Comparison of ENCODE assay signal across 17 cellular contexts in genomic region chr15:43151688-43152087, GRCh38. TPM values are rescaled to one million over a fixed set of nuclear protein-coding genes. Genes with fewer than 3 reads are reported as not detected.
A peak's percentile ranks its signal among the peaks of the same experiment; 100 is the strongest.
DNase-seq lines count a peak whose midpoint lies in the region; ATAC-seq, FAIRE-seq and TF ChIP-seq lines count a peak whose summit lies in the region.
"Had no signal": no experiment of that assay in that cellular context is flagged by ENCODE, and none has a peak within 500 bp of the region (broad histone marks: within the 10 kb centered on the region; RNA-seq: fewer than 3 reads in every experiment).

No MANE protein-coding gene starts in this region.

- DNase-seq in activated naive CD4-positive, alpha-beta T cell treated with anti-CD3 and anti-CD28 coated beads, Interleukin-2, amount 10 ng/mL, durations not matched to agents 7 days and 5 days, result peak; percentile 23
- no peak for DNase-seq in activated naive CD4-positive, alpha-beta T cell treated with Interleukin-2 at 50 U/mL for 16 hours
- DNase-seq in H54 (ENCODE audit: insufficient read length, low spot score) (no peak), natural killer cell (no peak), midbrain (lab: John Stamatoyannopoulos, UW) (no peak)
- peak; percentile 26 for DNase-seq in activated T-helper 2 cell treated with anti-CD3 and anti-CD28 coated beads, Interferon-gamma antibody, Interleukin-2, Interleukin-4, amounts not matched to agents 10 μg/mL and 5 μg/mL and 100 μg/mL, durations not matched to agents 14 hours and 24 hours and 36 hours (ENCODE audit: low spot score)
- DNase-seq: activated CD4-positive, alpha-beta T cell treated with anti-CD3 and anti-CD28 coated beads for 4 hours; amniotic stem cell; erythroblast; NCI-H2171; NCI-H526 treated with DMSO at 0.1 percent for 48 hours; testis had no signal

- H3K9me3 Mint-ChIP-seq in activated naive CD4-positive, alpha-beta T cell treated with anti-CD3 and anti-CD28 coated beads, Interleukin-2, amount 10 ng/mL, durations not matched to agents 7 days and 5 days, result no peaks in the 10 kb centered on the region
- H3K9me3 Mint-ChIP-seq in activated T-helper 2 cell treated with anti-CD3 and anti-CD28 coated beads, Interferon-gamma antibody, Interleukin-2, Interleukin-4, amounts not matched to agents 10 μg/mL and 5 μg/mL and 100 μg/mL, durations not matched to agents 14 hours and 24 hours and 36 hours, result no peaks in the 10 kb centered on the region
- no peaks in the 10 kb centered on the region for H3K9me3 Mint-ChIP-seq in natural killer cell
- no peaks in the 10 kb centered on the region for H3K9me3 Mint-ChIP-seq in stimulated activated memory B cell treated with anti-CD40 and anti-IgM and Interleukin-4, amounts not matched to agents 10 μg/mL and 1 μg/mL and 100 μg/mL, for 72 hours
- H3K9me3 Mint-ChIP-seq: memory B cell, nephron had no signal

- H3K27me3 Mint-ChIP-seq in activated naive CD4-positive, alpha-beta T cell treated with anti-CD3 and anti-CD28 coated beads, Interleukin-2, amount 10 ng/mL, durations not matched to agents 7 days and 5 days, result no peaks in the 10 kb centered on the region
- no peaks in the 10 kb centered on the region for H3K27me3 Mint-ChIP-seq in activated T-helper 2 cell treated with anti-CD3 and anti-CD28 coated beads, Interferon-gamma antibody, Interleukin-2, Interleukin-4, amounts not matched to agents 10 μg/mL and 5 μg/mL and 100 μg/mL, durations not matched to agents 14 hours and 24 hours and 36 hours (ENCODE audit: low read depth)
- H3K27me3 Mint-ChIP-seq in natural killer cell (ENCODE audit: low read depth in 2 of 2), result no peaks in the 10 kb centered on the region
- H3K27me3 Mint-ChIP-seq in stimulated activated memory B cell treated with anti-CD40 and anti-IgM and Interleukin-4, amounts not matched to agents 10 μg/mL and 1 μg/mL and 100 μg/mL, for 72 hours, result no peaks in the 10 kb centered on the region
- H3K27me3 Mint-ChIP-seq: memory B cell had no signal

- H3K27ac Mint-ChIP-seq in activated naive CD4-positive, alpha-beta T cell treated with anti-CD3 and anti-CD28 coated beads, Interleukin-2, amount 10 ng/mL, durations not matched to agents 7 days and 5 days, result peak overlapping the region; percentile 43
- no peak overlapping the region for H3K27ac Mint-ChIP-seq in activated T-helper 2 cell treated with anti-CD3 and anti-CD28 coated beads, Interferon-gamma antibody, Interleukin-2, Interleukin-4, amounts not matched to agents 10 μg/mL and 5 μg/mL and 100 μg/mL, durations not matched to agents 14 hours and 24 hours and 36 hours
- H3K27ac Mint-ChIP-seq in natural killer cell, result peak overlapping the region in 1 of 2 donors; percentile 73
- H3K27ac Mint-ChIP-seq in stimulated activated memory B cell treated with anti-CD40 and anti-IgM and Interleukin-4, amounts not matched to agents 10 μg/mL and 1 μg/mL and 100 μg/mL, for 72 hours, result no peak overlapping the region
- H3K27ac Mint-ChIP-seq: memory B cell, nephron had no signal

- H3K4me3 Mint-ChIP-seq in activated naive CD4-positive, alpha-beta T cell treated with anti-CD3 and anti-CD28 coated beads, Interleukin-2, amount 10 ng/mL, durations not matched to agents 7 days and 5 days, result no peak overlapping the region
- no peak overlapping the region for H3K4me3 Mint-ChIP-seq in activated T-helper 2 cell treated with anti-CD3 and anti-CD28 coated beads, Interferon-gamma antibody, Interleukin-2, Interleukin-4, amounts not matched to agents 10 μg/mL and 5 μg/mL and 100 μg/mL, durations not matched to agents 14 hours and 24 hours and 36 hours (ENCODE audit: low read depth)
- no peak overlapping the region for H3K4me3 Mint-ChIP-seq in natural killer cell
- no peak overlapping the region for H3K4me3 Mint-ChIP-seq in stimulated activated memory B cell treated with anti-CD40 and anti-IgM and Interleukin-4, amounts not matched to agents 10 μg/mL and 1 μg/mL and 100 μg/mL, for 72 hours
- H3K4me3 Mint-ChIP-seq: memory B cell, nephron had no signal

- H3K36me3 Mint-ChIP-seq in activated naive CD4-positive, alpha-beta T cell treated with anti-CD3 and anti-CD28 coated beads, Interleukin-2, amount 10 ng/mL, durations not matched to agents 7 days and 5 days, result peaks cover 37% of the 10 kb centered on the region
- H3K36me3 Mint-ChIP-seq in activated T-helper 2 cell treated with anti-CD3 and anti-CD28 coated beads, Interferon-gamma antibody, Interleukin-2, Interleukin-4, amounts not matched to agents 10 μg/mL and 5 μg/mL and 100 μg/mL, durations not matched to agents 14 hours and 24 hours and 36 hours (ENCODE audit: low read depth), result peaks cover 67% of the 10 kb centered on the region
- peaks cover 15% of the 10 kb centered on the region for H3K36me3 Mint-ChIP-seq in natural killer cell
- peaks cover 40% of the 10 kb centered on the region for H3K36me3 Mint-ChIP-seq in stimulated activated memory B cell treated with anti-CD40 and anti-IgM and Interleukin-4, amounts not matched to agents 10 μg/mL and 1 μg/mL and 100 μg/mL, for 72 hours

- H3K4me1 Mint-ChIP-seq in activated naive CD4-positive, alpha-beta T cell treated with anti-CD3 and anti-CD28 coated beads, Interleukin-2, amount 10 ng/mL, durations not matched to agents 7 days and 5 days, result peaks cover 24% of the 10 kb centered on the region
- peaks cover 18% of the 10 kb centered on the region for H3K4me1 Mint-ChIP-seq in activated T-helper 2 cell treated with anti-CD3 and anti-CD28 coated beads, Interferon-gamma antibody, Interleukin-2, Interleukin-4, amounts not matched to agents 10 μg/mL and 5 μg/mL and 100 μg/mL, durations not matched to agents 14 hours and 24 hours and 36 hours (ENCODE audit: low read depth)
- H3K4me1 Mint-ChIP-seq in natural killer cell, result peaks cover 13 to 15% of the 10 kb centered on the region in 2 donors
- H3K4me1 Mint-ChIP-seq in stimulated activated memory B cell treated with anti-CD40 and anti-IgM and Interleukin-4, amounts not matched to agents 10 μg/mL and 1 μg/mL and 100 μg/mL, for 72 hours, result peaks cover 6% of the 10 kb centered on the region
- H3K4me1 Mint-ChIP-seq: nephron had no signal

- ATAC-seq in natural killer cell (peak in 2 of 3 donors; percentile 44 to 67), HG03442 (IDR thresholded peaks at IDR 0.05; ENCODE audit: unreplicated experiment) (no peak)
- ATAC-seq in stimulated activated memory B cell treated with anti-CD40 and anti-IgM and Interleukin-4, amounts not matched to agents 10 μg/mL and 1 μg/mL and 100 μg/mL, for 72 hours, result no peak
- ATAC-seq: sciatic nerve had no signal

- TF ChIP-seq POLR2A in H54 (IDR thresholded peaks at IDR 0.05; ENCODE audit: low read depth, low read length), result no peak

- FAIRE-seq in H54 (lab: Jason Lieb, UNC), result peak; percentile 15

- no peak for TF ChIP-seq CTCF in natural killer cell (IDR thresholded peaks at IDR 0.05)

- CTCF ChIA-PET in activated naive CD4-positive, alpha-beta T cell treated with anti-CD3 and anti-CD28 coated beads, Interleukin-2, amount 10 ng/mL, durations not matched to agents 7 days and 5 days (lab: Charles Lee), result no interaction called here

- intact Hi-C loops in activated T-helper 2 cell treated with anti-CD3 and anti-CD28 coated beads, Interferon-gamma antibody, Interleukin-2, Interleukin-4, amounts not matched to agents 10 μg/mL and 5 μg/mL and 100 μg/mL, durations not matched to agents 14 hours and 24 hours and 36 hours (cut with micrococcal nuclease), result loop anchor here (1.0 kb wide), 1 partner anchor 45 kb away; the partner anchor contains the start of gene UBR1
- intact Hi-C loops in natural killer cell (cut with micrococcal nuclease), result no loop called here

RNA-seq across cellular contexts. Expression of gene TMEM62, which starts 18.3 kb away (rescaled TPM):
- 16.1 and 19.7 TPM in 2 replicates for total RNA-seq in activated T-helper 2 cell treated with anti-CD3 and anti-CD28 coated beads, Interferon-gamma antibody, Interleukin-2, Interleukin-4, amounts not matched to agents 10 μg/mL and 5 μg/mL and 100 μg/mL, durations not matched to agents 14 hours and 24 hours and 36 hours
- total RNA-seq in natural killer cell, result 10 to 100 TPM; 39.4 to 43.8 (median 40.8) TPM

RNA-seq across cellular contexts. Expression of gene CCNDBP1, which starts 33.5 kb away (rescaled TPM):
- 62.9 and 68.1 TPM in 2 replicates for total RNA-seq in activated T-helper 2 cell treated with anti-CD3 and anti-CD28 coated beads, Interferon-gamma antibody, Interleukin-2, Interleukin-4, amounts not matched to agents 10 μg/mL and 5 μg/mL and 100 μg/mL, durations not matched to agents 14 hours and 24 hours and 36 hours
- total RNA-seq in natural killer cell, result 100 to 1,000 TPM; 120 to 150 (median 129) TPM

RNA-seq across cellular contexts. Expression of gene UBR1, which starts 45.9 kb away (rescaled TPM):
- total RNA-seq in activated T-helper 2 cell treated with anti-CD3 and anti-CD28 coated beads, Interferon-gamma antibody, Interleukin-2, Interleukin-4, amounts not matched to agents 10 μg/mL and 5 μg/mL and 100 μg/mL, durations not matched to agents 14 hours and 24 hours and 36 hours, result 36.0 and 36.7 TPM in 2 replicates
- total RNA-seq in natural killer cell, result 10 to 100 TPM; 54.3 to 70.5 (median 61.4) TPM

Comparison
In these comparisons a context has a peak if more than half of its experiments do, and no peak if none do; other contexts are left out.
1. DNase-seq: peak in activated naive CD4-positive, alpha-beta T cell treated with anti-CD3 and anti-CD28 coated beads, Interleukin-2, amount 10 ng/mL, durations not matched to agents 7 days and 5 days (single experiment) and activated T-helper 2 cell treated with anti-CD3 and anti-CD28 coated beads, Interferon-gamma antibody, Interleukin-2, Interleukin-4, amounts not matched to agents 10 μg/mL and 5 μg/mL and 100 μg/mL, durations not matched to agents 14 hours and 24 hours and 36 hours (single experiment); none in activated naive CD4-positive, alpha-beta T cell treated with Interleukin-2 at 50 U/mL for 16 hours (single experiment), H54 (single experiment), natural killer cell (single experiment) and midbrain (single experiment).
2. ATAC-seq: peak in natural killer cell (2 of 3); none in stimulated activated memory B cell treated with anti-CD40 and anti-IgM and Interleukin-4, amounts not matched to agents 10 μg/mL and 1 μg/mL and 100 μg/mL, for 72 hours (single experiment) and HG03442 (single experiment).